ENCODE assay signal across 13 cellular contexts in the genomic region with DNA sequence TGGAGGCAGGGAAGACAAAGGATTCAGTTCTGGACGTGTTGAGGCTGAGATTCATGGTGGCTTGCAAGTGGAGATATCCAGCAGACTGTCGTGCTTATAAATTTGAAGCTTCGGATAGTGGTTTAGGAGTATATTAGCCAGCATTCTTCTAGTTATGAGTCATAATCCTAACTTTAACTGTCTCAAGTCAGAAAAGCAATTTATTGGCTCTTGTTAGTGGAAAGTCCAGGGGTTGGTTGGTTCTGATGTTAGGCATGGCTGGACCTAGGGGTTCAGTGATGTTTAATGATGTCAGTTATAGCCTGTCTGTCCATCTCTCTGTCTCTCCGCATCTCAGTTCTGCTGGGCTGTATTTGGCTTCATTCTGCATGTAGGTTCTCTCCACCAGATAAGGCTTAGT.
DNase-seq lines count a peak whose midpoint lies in the region; ATAC-seq and TF ChIP-seq lines count a peak whose summit lies in the region.
"Had no signal": no experiment of that assay in that cellular context is flagged by ENCODE, and none has a peak within 500 bp of the region (broad histone marks: within the 10 kb centered on the region; RNA-seq: fewer than 3 reads in every experiment).

No MANE protein-coding gene starts in this region.

- no peaks in the 10 kb centered on the region for H3K79me2 ChIP-seq in GM23338 (replicated peaks; ENCODE audit: insufficient read depth)

- no peak overlapping the region for H2AFZ ChIP-seq in GM23338

- DNase-seq in SJSA1 (ENCODE audit: low read depth in 1 of 2, low spot score in 2 of 2) (peak; percentile 49 to 67), fibroblast of pulmonary artery (ENCODE audit: low read depth) (peak; percentile 52), smooth muscle cell of the brain vasculature (ENCODE audit: low read depth, low spot score) (peak; percentile 3), DMS53 (lab: John Stamatoyannopoulos, UW) (no peak), GM23338 (ENCODE audit: low spot score) (no peak)
- no peak for DNase-seq in activated naive CD4-positive, alpha-beta T cell treated with Interleukin-2 at 50 U/mL for 16 hours
- no peak for DNase-seq in effector CD8-positive, alpha-beta T cell (lab: John Stamatoyannopoulos, UW)
- DNase-seq: activated CD4-positive, alpha-beta T cell treated with anti-CD3 and anti-CD28 coated beads, Interleukin-2, amount 50 U/mL, for 4 hours; NCI-H524; posterior cingulate gyrus; thyroid gland had no signal

- H3F3A ChIP-seq in GM23338 (replicated peaks; ENCODE audit: low read depth): no peaks in the 10 kb centered on the region

- H3K27ac ChIP-seq in SJSA1 (peak overlapping the region; percentile 73), GM23338 (ENCODE audit: low read depth) (no peak overlapping the region)
- H3K27ac ChIP-seq: thyroid gland had no signal

- H3K9me3 ChIP-seq in SJSA1 (replicated peaks): no peaks in the 10 kb centered on the region
- H3K9me3 ChIP-seq: thyroid gland had no signal

- no peak overlapping the region for H3K4me3 ChIP-seq in SJSA1
- H3K4me3 ChIP-seq in fibroblast of pulmonary artery (replicated peaks; ENCODE audit: low read depth, low read length): no peak overlapping the region
- H3K4me3 ChIP-seq in GM23338: no peak overlapping the region
- H3K4me3 ChIP-seq: thyroid gland had no signal

- no peaks in the 10 kb centered on the region for H3K36me3 ChIP-seq in SJSA1
- no peaks in the 10 kb centered on the region for H3K36me3 ChIP-seq in GM23338 (ENCODE audit: insufficient read depth)
- H3K36me3 ChIP-seq: thyroid gland had no signal

- peaks cover 52% of the 10 kb centered on the region for H3K4me1 ChIP-seq in SJSA1 (replicated peaks)
- no peaks in the 10 kb centered on the region; the same call in 1 of the 2 replicates for H3K4me1 ChIP-seq in GM23338 (ENCODE audit: insufficient read depth)

- H3K27me3 ChIP-seq in SJSA1 (replicated peaks) (no peaks in the 10 kb centered on the region), GM23338 (ENCODE audit: insufficient read depth) (no peaks in the 10 kb centered on the region)
- H3K27me3 ChIP-seq: thyroid gland had no signal

- H3K9me3 Mint-ChIP-seq in GM23338: no peaks in the 10 kb centered on the region

- H3K27me3 Mint-ChIP-seq in GM23338 (ENCODE audit: insufficient read depth, low read depth, poor library complexity): peaks cover 7% of the 10 kb centered on the region

- H3K4me2 ChIP-seq in GM23338: no peak overlapping the region

- no peaks in the 10 kb centered on the region for H3K9me2 ChIP-seq in GM23338 (ENCODE audit: insufficient read depth)

- no peak overlapping the region for H3K4me3 Mint-ChIP-seq in GM23338
- H3K4me3 Mint-ChIP-seq: activated naive CD8-positive, alpha-beta T cell had no signal

- H4K20me1 ChIP-seq in GM23338 (replicated peaks; ENCODE audit: insufficient read depth): no peaks in the 10 kb centered on the region

- peak; percentile 50 for ATAC-seq in GM18511 (IDR thresholded peaks at IDR 0.05; ENCODE audit: unreplicated experiment)
- ATAC-seq in GM23338: no peak

- peaks cover 6% of the 10 kb centered on the region for H3K4me1 Mint-ChIP-seq in GM23338

- no peak for TF ChIP-seq CTCF in fibroblast of pulmonary artery (IDR thresholded peaks at IDR 0.05; ENCODE audit: low read length, missing control alignments)
- TF ChIP-seq CTCF in GM23338 (conservative IDR thresholded peaks at IDR 0.05; ENCODE audit: low read depth in 2 of 2): no peak

- no peak overlapping the region for H3K27ac Mint-ChIP-seq in GM23338
- H3K27ac Mint-ChIP-seq: activated naive CD8-positive, alpha-beta T cell had no signal

- H3K36me3 Mint-ChIP-seq in GM23338 (ENCODE audit: low read depth): no peaks in the 10 kb centered on the region
- H3K36me3 Mint-ChIP-seq: activated naive CD8-positive, alpha-beta T cell had no signal

TF ChIP-seq in GM23338, 12 proteins besides CTCF, POLR2A, EP300 and RAD21:
- TF ChIP-seq STAT1 (IDR thresholded peaks at IDR 0.05; ENCODE audit: unreplicated experiment) (no peak), JUNB (IDR thresholded peaks at IDR 0.05; ENCODE audit: unreplicated experiment) (no peak)

Comparison
In these comparisons a context has a peak if more than half of its experiments do, and no peak if none do; other contexts are left out.
1. DNase-seq: peak in SJSA1 (2 of 2), fibroblast of pulmonary artery (single experiment) and smooth muscle cell of the brain vasculature (single experiment); none in DMS53 (single experiment), activated naive CD4-positive, alpha-beta T cell treated with Interleukin-2 at 50 U/mL for 16 hours (single experiment), GM23338 (single experiment) and effector CD8-positive, alpha-beta T cell (single experiment).